In genomic region chr1:224433671-224434446, GRCh38 we compare ENCODE assay signal across 8 cellular contexts. TPM values are rescaled to one million over a fixed set of nuclear protein-coding genes. Genes with fewer than 3 reads are reported as not detected.
DNase-seq lines count a peak whose midpoint lies in the region; ATAC-seq and TF ChIP-seq lines count a peak whose summit lies in the region.

No MANE protein-coding gene starts in this region.

- H3K4me1 Mint-ChIP-seq in MCF 10A (ENCODE audit: insufficient read depth, unreplicated experiment), result peaks cover 44% of the 10 kb centered on the region

- peak overlapping the region; percentile 69 for H3K27ac Mint-ChIP-seq in MCF 10A (ENCODE audit: low read depth, unreplicated experiment)

- peak; percentile 41 for DNase-seq in AG20443 (ENCODE audit: low spot score)
- peak; percentile 5 to 60 (median 51) for DNase-seq in T-helper 2 cell
- DNase-seq in MCF 10A (ENCODE audit: unreplicated experiment), result peak; percentile 34
- DNase-seq in iPS-NIHi7 (ENCODE audit: extremely low spot score), result peak; percentile 26
- no peak for DNase-seq in NCI-H2029 treated with DMSO at 0.1 percent for 48 hours (lab: John Stamatoyannopoulos, UW)

- H3K4me3 Mint-ChIP-seq in MCF 10A (ENCODE audit: unreplicated experiment), result peak overlapping the region; percentile 80

- H3K27me3 Mint-ChIP-seq in MCF 10A (ENCODE audit: insufficient read depth, unreplicated experiment), result no peaks in the 10 kb centered on the region

- peak; percentile 13 for ATAC-seq in HG02852 (IDR thresholded peaks at IDR 0.05; ENCODE audit: unreplicated experiment)
- no peak for ATAC-seq in GM19395 (IDR thresholded peaks at IDR 0.05; ENCODE audit: unreplicated experiment)

- CTCF ChIA-PET in MCF 10A (lab: Yijun Ruan, JAX), result interaction anchor here (0.6 to 18.1 kb wide), 8 partner anchors 8 to 670 kb away, joined by 3 to 418 read pairs (median 4); no protein-coding TSS in a partner anchor

- H3K4me3 ChIP-seq in skin epidermis, result peak overlapping the region; percentile 53 to 94 (median 85)

- POLR2A ChIA-PET in MCF 10A (lab: Yijun Ruan, JAX), result interaction anchor here (0.7 to 16.5 kb wide), 27 partner anchors 9 to 1723 kb away, joined by 3 to 800 read pairs (median 5); partner anchors contain the start of genes CNIH4 and NVL

- peaks cover 40% of the 10 kb centered on the region for H3K36me3 Mint-ChIP-seq in MCF 10A (ENCODE audit: insufficient read depth, unreplicated experiment)

- H3K9me3 Mint-ChIP-seq in MCF 10A (ENCODE audit: unreplicated experiment), result no peaks in the 10 kb centered on the region

- BruUV-seq in MCF 10A (replicated peaks; lab: Mats Ljungman, UMichigan), result no TSS peak

- intact Hi-C loops in MCF 10A (cut with micrococcal nuclease), result loop anchor here (2.0 to 5.0 kb wide), 3 partner anchors 65 to 488 kb away; no protein-coding TSS in a partner anchor

- peak overlapping the region; percentile 51 to 99 (median 94) for H3K27ac ChIP-seq in skin epidermis

- TF ChIP-seq CTCF in MCF 10A (IDR thresholded peaks at IDR 0.05; ENCODE audit: unreplicated experiment), result no peak

RNA-seq across cellular contexts. Expression of gene WDR26, which starts 0.7 kb away (rescaled TPM):
- 149 and 156 TPM in 2 replicates for total RNA-seq in MCF 10A (2022)
